ENCODE assay signal across 21 cellular contexts in genomic region chr6:110067837-110068591, GRCh38.
DNase-seq lines count a peak whose midpoint lies in the region; ATAC-seq and TF ChIP-seq lines count a peak whose summit lies in the region.
"Had no signal": no experiment of that assay in that cellular context is flagged by ENCODE, and none has a peak within 500 bp of the region (broad histone marks: within the 10 kb centered on the region; RNA-seq: fewer than 3 reads in every experiment).

No MANE protein-coding gene starts in this region.

- no peak for TF ChIP-seq CTCF in esophagus muscularis mucosa (IDR thresholded peaks at IDR 0.05)
- TF ChIP-seq CTCF in mesothelial cell of epicardium (IDR thresholded peaks at IDR 0.05; ENCODE audit: unreplicated experiment) = no peak

- H3K27me3 Mint-ChIP-seq in mesothelial cell of epicardium (ENCODE audit: low read depth) = no peaks in the 10 kb centered on the region
- peaks cover 27% of the 10 kb centered on the region for H3K27me3 Mint-ChIP-seq in activated CD4-positive, alpha-beta memory T cell treated with anti-CD3 and anti-CD28 coated beads, Interleukin-2, amount 10 ng/mL, durations not matched to agents 7 days and 5 days
- H3K27me3 Mint-ChIP-seq in effector memory CD8-positive, alpha-beta T cell = peaks cover 65 to 82% of the 10 kb centered on the region in 2 donors

- H3K36me3 ChIP-seq in esophagus muscularis mucosa = no peaks in the 10 kb centered on the region
- H3K36me3 ChIP-seq: brain microvascular endothelial cell had no signal

- no peaks in the 10 kb centered on the region for H3K36me3 Mint-ChIP-seq in mesothelial cell of epicardium
- no peaks in the 10 kb centered on the region for H3K36me3 Mint-ChIP-seq in activated CD4-positive, alpha-beta memory T cell treated with anti-CD3 and anti-CD28 coated beads, Interleukin-2, amount 10 ng/mL, durations not matched to agents 7 days and 5 days (ENCODE audit: low read depth)
- peaks cover 6% of the 10 kb centered on the region for H3K36me3 Mint-ChIP-seq in effector memory CD8-positive, alpha-beta T cell (ENCODE audit: insufficient read depth)
- H3K36me3 Mint-ChIP-seq: stimulated activated effector memory CD8-positive, alpha-beta T cell treated with anti-CD3 and anti-CD28 coated beads, Interleukin-12 subunit alpha, Interleukin-12 subunit beta, amount 100 ng/mL, for 72 hours had no signal

- H3K4me1 Mint-ChIP-seq in mesothelial cell of epicardium = peaks cover 53% of the 10 kb centered on the region
- H3K4me1 Mint-ChIP-seq in activated CD4-positive, alpha-beta memory T cell treated with anti-CD3 and anti-CD28 coated beads, Interleukin-2, amount 10 ng/mL, durations not matched to agents 7 days and 5 days = no peaks in the 10 kb centered on the region
- peaks cover 0 to 1% of the 10 kb centered on the region in 2 donors for H3K4me1 Mint-ChIP-seq in effector memory CD8-positive, alpha-beta T cell (ENCODE audit: low read depth in 2 of 2)
- H3K4me1 Mint-ChIP-seq: stimulated activated effector memory CD8-positive, alpha-beta T cell treated with anti-CD3 and anti-CD28 coated beads, Interleukin-12 subunit alpha, Interleukin-12 subunit beta, amount 100 ng/mL, for 72 hours had no signal

- H3K4me3 ChIP-seq in esophagus muscularis mucosa = no peak overlapping the region
- H3K4me3 ChIP-seq: coronary artery had no signal

- no peak for TF ChIP-seq EP300 in esophagus muscularis mucosa (IDR thresholded peaks at IDR 0.05)

- DNase-seq in DMS 273 (lab: John Stamatoyannopoulos, UW; ENCODE audit: unreplicated experiment) = peak; percentile 25
- DNase-seq in DMS 273 treated with DMSO at 0.1 percent for 48 hours (lab: John Stamatoyannopoulos, UW) = no peak
- peak; percentile 47 for DNase-seq in NCI-H345 (lab: John Stamatoyannopoulos, UW)
- peak; percentile 31 for DNase-seq in esophagus muscularis mucosa (ENCODE audit: extremely low spot score)
- DNase-seq in mesothelial cell of epicardium (ENCODE audit: low spot score in 2 of 2, unreplicated experiment in 2 of 2) = no peak
- no peak for DNase-seq in activated CD4-positive, alpha-beta memory T cell treated with anti-CD3 and anti-CD28 coated beads, Interleukin-2, amount 10 ng/mL, durations not matched to agents 7 days and 5 days
- no peak for DNase-seq in effector memory CD8-positive, alpha-beta T cell
- DNase-seq: brain microvascular endothelial cell; CD8-positive, alpha-beta memory T cell; kidney; NCI-H1694; NCI-H2171 treated with DMSO at 0.1 percent for 48 hours; NCI-H526 treated with DMSO at 0.1 percent for 48 hours; stimulated activated CD4-positive, alpha-beta T cell treated with anti-CD3 and anti-CD28 coated beads, Interleukin-2, amount 100 ng/mL, for 48 hours; substantia nigra; T1000 had no signal

- ATAC-seq in effector memory CD8-positive, alpha-beta T cell (replicated peaks) = no peak
- ATAC-seq in GM18498 (IDR thresholded peaks at IDR 0.05; ENCODE audit: unreplicated experiment) = no peak
- ATAC-seq: stimulated activated effector memory CD8-positive, alpha-beta T cell treated with anti-CD3 and anti-CD28 coated beads, Interleukin-12 subunit alpha, Interleukin-12 subunit beta, amount 100 ng/mL, for 72 hours had no signal

- no peak overlapping the region for H3K4me3 Mint-ChIP-seq in mesothelial cell of epicardium
- H3K4me3 Mint-ChIP-seq in activated CD4-positive, alpha-beta memory T cell treated with anti-CD3 and anti-CD28 coated beads, Interleukin-2, amount 10 ng/mL, durations not matched to agents 7 days and 5 days = no peak overlapping the region
- no peak overlapping the region for H3K4me3 Mint-ChIP-seq in effector memory CD8-positive, alpha-beta T cell
- H3K4me3 Mint-ChIP-seq: CD8-positive, alpha-beta memory T cell; stimulated activated effector memory CD8-positive, alpha-beta T cell treated with anti-CD3 and anti-CD28 coated beads, Interleukin-12 subunit alpha, Interleukin-12 subunit beta, amount 100 ng/mL, for 72 hours had no signal

- 58% methylated on average over 6 of the region's 6 CpGs for WGBS in esophagus muscularis mucosa

- peak overlapping the region; percentile 27 for H3K27ac Mint-ChIP-seq in mesothelial cell of epicardium
- H3K27ac Mint-ChIP-seq in activated CD4-positive, alpha-beta memory T cell treated with anti-CD3 and anti-CD28 coated beads, Interleukin-2, amount 10 ng/mL, durations not matched to agents 7 days and 5 days = no peak overlapping the region
- no peak overlapping the region for H3K27ac Mint-ChIP-seq in effector memory CD8-positive, alpha-beta T cell
- H3K27ac Mint-ChIP-seq: CD8-positive, alpha-beta memory T cell; stimulated activated effector memory CD8-positive, alpha-beta T cell treated with anti-CD3 and anti-CD28 coated beads, Interleukin-12 subunit alpha, Interleukin-12 subunit beta, amount 100 ng/mL, for 72 hours had no signal

- H3K9me3 ChIP-seq in esophagus muscularis mucosa = no peaks in the 10 kb centered on the region

- no peak for TF ChIP-seq POLR2A in esophagus muscularis mucosa (IDR thresholded peaks at IDR 0.05; ENCODE audit: low read depth)

- no peak overlapping the region for H3K27ac ChIP-seq in esophagus muscularis mucosa (replicated peaks in 1 of 4)
- H3K27ac ChIP-seq: 22Rv1, brain microvascular endothelial cell, coronary artery, KMS-11 had no signal

- peaks cover 0 to 7% (median 0%) of the 10 kb centered on the region in 4 donors for H3K27me3 ChIP-seq in esophagus muscularis mucosa

- CTCF ChIA-PET in activated CD4-positive, alpha-beta memory T cell treated with anti-CD3 and anti-CD28 coated beads, Interleukin-2, amount 10 ng/mL, durations not matched to agents 7 days and 5 days (lab: Charles Lee) = no interaction called here

- POLR2A ChIA-PET in activated CD4-positive, alpha-beta memory T cell treated with anti-CD3 and anti-CD28 coated beads, Interleukin-2, amount 10 ng/mL, durations not matched to agents 7 days and 5 days (lab: Charles Lee) = no interaction called here

- intact Hi-C loops in esophagus muscularis mucosa (cut with DNase I) = no loop called here

- peaks cover 3 to 15% (median 12%) of the 10 kb centered on the region in 4 donors for H3K4me1 ChIP-seq in esophagus muscularis mucosa

- H3K9me3 Mint-ChIP-seq in mesothelial cell of epicardium = no peaks in the 10 kb centered on the region
- H3K9me3 Mint-ChIP-seq in activated CD4-positive, alpha-beta memory T cell treated with anti-CD3 and anti-CD28 coated beads, Interleukin-2, amount 10 ng/mL, durations not matched to agents 7 days and 5 days = no peaks in the 10 kb centered on the region
- H3K9me3 Mint-ChIP-seq in effector memory CD8-positive, alpha-beta T cell = no peaks in the 10 kb centered on the region
- H3K9me3 Mint-ChIP-seq: CD8-positive, alpha-beta memory T cell; stimulated activated effector memory CD8-positive, alpha-beta T cell treated with anti-CD3 and anti-CD28 coated beads, Interleukin-12 subunit alpha, Interleukin-12 subunit beta, amount 100 ng/mL, for 72 hours had no signal

Comparison
In these comparisons a context has a peak if more than half of its experiments do, and no peak if none do; other contexts are left out.
1. DNase-seq: peak in DMS 273 (single experiment), NCI-H345 (single experiment) and esophagus muscularis mucosa (single experiment); none in DMS 273 treated with DMSO at 0.1 percent for 48 hours (single experiment), mesothelial cell of epicardium (0 of 2), activated CD4-positive, alpha-beta memory T cell treated with anti-CD3 and anti-CD28 coated beads, Interleukin-2, amount 10 ng/mL, durations not matched to agents 7 days and 5 days (single experiment) and effector memory CD8-positive, alpha-beta T cell (0 of 3).